13 cellular contexts compared by ENCODE assay signal in genomic region chr7:138167222-138167621, GRCh38.
"Had no signal": no experiment of that assay in that cellular context is flagged by ENCODE, and none has a peak within 500 bp of the region (broad histone marks: within the 10 kb centered on the region; RNA-seq: fewer than 3 reads in every experiment).

No MANE protein-coding gene starts in this region.

- FAIRE-seq: colon, islet of Langerhans had no signal

- H3K36me3 ChIP-seq: ovary had no signal

- H3K27me3 ChIP-seq: ovary had no signal

- H3K4me3 Mint-ChIP-seq: activated naive CD8-positive, alpha-beta T cell treated with anti-CD3 and anti-CD28 coated beads, Interleukin-2, amount 10 ng/mL, durations not matched to agents 7 days and 5 days; nephron progenitor cell had no signal

- H3K27ac ChIP-seq: ovary had no signal

- DNase-seq: activated CD4-positive, alpha-beta T cell treated with anti-CD3 and anti-CD28 coated beads, Interleukin-2, amount 50 U/mL, for 48 hours; activated naive CD8-positive, alpha-beta T cell treated with anti-CD3 and anti-CD28 coated beads, Interleukin-2, amount 10 ng/mL, durations not matched to agents 7 days and 5 days; aorta; effector CD8-positive, alpha-beta T cell; erythroblast; hippocampal formation; nephron progenitor cell; ovary; stimulated activated CD4-positive, alpha-beta T cell treated with anti-CD3 and anti-CD28 coated beads, Interleukin-4, amount 100 ng/mL, for 1 hour; stimulated activated CD8-positive, alpha-beta memory T cell treated with anti-CD3 and anti-CD28 coated beads, Interleukin-4, amount 100 ng/mL, for 48 hours; stimulated activated naive CD8-positive, alpha-beta T cell treated with anti-CD3 and anti-CD28 coated beads, Interleukin-15, Interleukin-2, amounts not matched to agents 100 U/mL and 50 U/mL, for 24 hours had no signal

- H3K27ac Mint-ChIP-seq: activated naive CD8-positive, alpha-beta T cell treated with anti-CD3 and anti-CD28 coated beads, Interleukin-2, amount 10 ng/mL, durations not matched to agents 7 days and 5 days; nephron progenitor cell had no signal

- H3K4me3 ChIP-seq: ovary had no signal
